In the genomic region with DNA sequence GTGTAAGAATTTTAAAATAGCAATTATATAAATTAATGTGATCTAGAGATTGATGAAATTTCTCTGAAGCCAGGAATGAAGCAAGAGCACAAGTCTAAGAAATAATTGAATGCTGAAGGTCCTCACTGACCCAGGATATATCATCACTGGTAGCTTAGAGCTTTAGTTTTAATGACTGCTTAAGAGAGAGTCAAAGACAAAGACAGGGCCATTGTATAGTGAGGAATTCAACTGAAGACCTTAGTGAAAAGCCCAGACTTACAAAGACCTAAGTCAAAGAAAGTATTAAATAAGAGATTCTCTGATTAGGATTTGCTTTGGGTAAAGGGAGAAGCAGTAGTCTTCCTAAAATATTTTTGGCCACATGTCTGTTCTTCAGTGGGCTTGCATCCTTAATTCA, we compare ENCODE assay signal across 29 cellular contexts. TPM values are rescaled to one million over a fixed set of nuclear protein-coding genes. Genes with fewer than 3 reads are reported as not detected.
"Had no signal": no experiment of that assay in that cellular context is flagged by ENCODE, and none has a peak within 500 bp of the region (broad histone marks: within the 10 kb centered on the region; RNA-seq: fewer than 3 reads in every experiment).

No MANE protein-coding gene starts in this region.

- H3K27ac ChIP-seq: ovary, parathyroid adenoma, psoas muscle, right lobe of liver, sigmoid colon, stomach, thoracic aorta, thyroid gland, tibial nerve, upper lobe of left lung, vagina had no signal

- H3K27ac Mint-ChIP-seq: naive thymus-derived CD4-positive, alpha-beta T cell; natural killer cell; nephron; progenitor cell of endocrine pancreas; stimulated activated effector memory CD8-positive, alpha-beta T cell treated with anti-CD3 and anti-CD28 coated beads, Interleukin-12 subunit alpha, Interleukin-12 subunit beta, amount 100 ng/mL, for 72 hours; stimulated activated naive B cell treated with anti-CD40 and anti-IgM and Interleukin-4, amounts not matched to agents 10 μg/mL and 1 μg/mL and 100 μg/mL, for 72 hours; stimulated activated naive CD8-positive, alpha-beta T cell treated with anti-CD3 and anti-CD28 coated beads, Interleukin-15, Interleukin-2, amounts not matched to agents 100 ng/mL and 50 ng/mL, for 24 hours had no signal

- ATAC-seq: naive thymus-derived CD4-positive, alpha-beta T cell; natural killer cell; psoas muscle; right cardiac atrium; right lobe of liver; stimulated activated effector memory CD8-positive, alpha-beta T cell treated with anti-CD3 and anti-CD28 coated beads, Interleukin-12 subunit alpha, Interleukin-12 subunit beta, amount 100 ng/mL, for 72 hours; stimulated activated naive B cell treated with anti-CD40 and anti-IgM and Interleukin-4, amounts not matched to agents 10 μg/mL and 1 μg/mL and 100 μg/mL, for 72 hours had no signal

- H3K4me3 Mint-ChIP-seq: naive thymus-derived CD4-positive, alpha-beta T cell; natural killer cell; nephron; stimulated activated effector memory CD8-positive, alpha-beta T cell treated with anti-CD3 and anti-CD28 coated beads, Interleukin-12 subunit alpha, Interleukin-12 subunit beta, amount 100 ng/mL, for 72 hours; stimulated activated naive B cell treated with anti-CD40 and anti-IgM and Interleukin-4, amounts not matched to agents 10 μg/mL and 1 μg/mL and 100 μg/mL, for 72 hours; stimulated activated naive CD8-positive, alpha-beta T cell treated with anti-CD3 and anti-CD28 coated beads, Interleukin-15, Interleukin-2, amounts not matched to agents 100 ng/mL and 50 ng/mL, for 24 hours had no signal

- H3K27me3 ChIP-seq: ovary, right lobe of liver, sigmoid colon, stomach, thyroid gland, tibial nerve, upper lobe of left lung, vagina had no signal

- H2AFZ ChIP-seq: parathyroid adenoma had no signal

- H3K4me3 ChIP-seq: ovary, psoas muscle, right lobe of liver, sigmoid colon, stomach, thoracic aorta, thyroid gland, tibial nerve, upper lobe of left lung, vagina had no signal

- H3K36me3 Mint-ChIP-seq: naive thymus-derived CD4-positive, alpha-beta T cell; natural killer cell; stimulated activated effector memory CD8-positive, alpha-beta T cell treated with anti-CD3 and anti-CD28 coated beads, Interleukin-12 subunit alpha, Interleukin-12 subunit beta, amount 100 ng/mL, for 72 hours; stimulated activated naive B cell treated with anti-CD40 and anti-IgM and Interleukin-4, amounts not matched to agents 10 μg/mL and 1 μg/mL and 100 μg/mL, for 72 hours had no signal

- H3K4me1 ChIP-seq: parathyroid adenoma, psoas muscle, sigmoid colon, stomach, thyroid gland, tibial nerve, upper lobe of left lung, vagina had no signal

- DNase-seq: naive thymus-derived CD4-positive, alpha-beta T cell; natural killer cell; occipital lobe; ovary; posterior cingulate gyrus; psoas muscle; right cardiac atrium; right lobe of liver; sigmoid colon; small intestine; stimulated activated CD4-positive, alpha-beta T cell treated with anti-CD3 and anti-CD28 coated beads, Interleukin-15, amount 100 ng/mL, for 24 hours; stimulated activated CD4-positive, alpha-beta T cell treated with anti-CD3 and anti-CD28 coated beads, Interleukin-2, amount 100 ng/mL, for 24 hours; stimulated activated CD4-positive, alpha-beta T cell treated with anti-CD3 and anti-CD28 coated beads, Interleukin-2, amount 100 ng/mL, for 48 hours; stimulated activated CD4-positive, alpha-beta T cell treated with anti-CD3 and anti-CD28 coated beads, Interleukin-4, amount 100 ng/mL, for 24 hours; stimulated activated naive B cell treated with anti-CD40 and anti-IgM and Interleukin-4, amounts not matched to agents 10 μg/mL and 1 μg/mL and 100 μg/mL, for 72 hours; stimulated activated naive CD4-positive, alpha-beta T cell treated with Interleukin-2 at 50 U/mL for 16 hours; stomach; thyroid gland; trophoblast cell; upper lobe of left lung had no signal

- H3K9me3 ChIP-seq: ovary, psoas muscle, right lobe of liver, sigmoid colon, thoracic aorta, thyroid gland, tibial nerve, upper lobe of left lung, vagina had no signal

- H3K27me3 Mint-ChIP-seq: progenitor cell of endocrine pancreas; stimulated activated naive B cell treated with anti-CD40 and anti-IgM and Interleukin-4, amounts not matched to agents 10 μg/mL and 1 μg/mL and 100 μg/mL, for 72 hours had no signal

- H3K79me2 ChIP-seq: parathyroid adenoma had no signal

- H3K4me1 Mint-ChIP-seq: naive thymus-derived CD4-positive, alpha-beta T cell; nephron; stimulated activated effector memory CD8-positive, alpha-beta T cell treated with anti-CD3 and anti-CD28 coated beads, Interleukin-12 subunit alpha, Interleukin-12 subunit beta, amount 100 ng/mL, for 72 hours had no signal

- H3K36me3 ChIP-seq: ovary, right lobe of liver, sigmoid colon, stomach, thoracic aorta, thyroid gland, tibial nerve, upper lobe of left lung, vagina had no signal

- H3K9me3 Mint-ChIP-seq: naive thymus-derived CD4-positive, alpha-beta T cell; natural killer cell; stimulated activated effector memory CD8-positive, alpha-beta T cell treated with anti-CD3 and anti-CD28 coated beads, Interleukin-12 subunit alpha, Interleukin-12 subunit beta, amount 100 ng/mL, for 72 hours; stimulated activated naive B cell treated with anti-CD40 and anti-IgM and Interleukin-4, amounts not matched to agents 10 μg/mL and 1 μg/mL and 100 μg/mL, for 72 hours; stimulated activated naive CD8-positive, alpha-beta T cell treated with anti-CD3 and anti-CD28 coated beads, Interleukin-15, Interleukin-2, amounts not matched to agents 100 ng/mL and 50 ng/mL, for 24 hours had no signal

- H3K9ac ChIP-seq: parathyroid adenoma had no signal

RNA-seq across cellular contexts. Expression of a gene that starts 26.0 kb away (rescaled TPM):
- polyA plus RNA-seq: neural cell had no signal
